Comparison of ENCODE assay signal across 24 cellular contexts in genomic region chr17:61135782-61136181, GRCh38.
A peak's percentile ranks its signal among the peaks of the same experiment; 100 is the strongest.
DNase-seq lines count a peak whose midpoint lies in the region; ATAC-seq, FAIRE-seq and TF ChIP-seq lines count a peak whose summit lies in the region.
"Had no signal": no experiment of that assay in that cellular context is flagged by ENCODE, and none has a peak within 500 bp of the region (broad histone marks: within the 10 kb centered on the region; RNA-seq: fewer than 3 reads in every experiment).

No MANE protein-coding gene starts in this region.

- H3K4me1 Mint-ChIP-seq in T-helper 17 cell, result peaks cover 16% of the 10 kb centered on the region

- H3K4me3 ChIP-seq in right cardiac atrium (ENCODE audit: low read length) (peak overlapping the region; percentile 12), gastroesophageal sphincter (peak overlapping the region; percentile 15 to 18), neuronal stem cell (ENCODE audit: low read length in 2 of 2) (no peak overlapping the region)
- H3K4me3 ChIP-seq: adrenal gland, GM12878, GM23248, transverse colon had no signal

- no peak for TF ChIP-seq POLR2A in gastroesophageal sphincter (IDR thresholded peaks at IDR 0.05)

- DNase-seq in right cardiac atrium, result peak in 2 of 3 donors; percentile 50 to 59
- DNase-seq in Right ventricle myocardium inferior (ENCODE audit: missing footprints), result no peak
- no peak for DNase-seq in neuronal stem cell (ENCODE audit: low spot score)
- DNase-seq in urothelium cell line (ENCODE audit: low spot score), result no peak
- no peak for DNase-seq in T-helper 17 cell
- DNase-seq: adrenal gland; CD8-positive, alpha-beta memory T cell; foreskin melanocyte; GM23248; KBM-7; MV-4-11; NCI-H187; NCI-H69; occipital lobe; stimulated activated CD4-positive, alpha-beta T cell treated with anti-CD3 and anti-CD28 coated beads, Interleukin-1b, Interleukin-23, amount 100 ng/mL, for 48 hours; stimulated activated naive CD4-positive, alpha-beta T cell treated with Interleukin-2 at 50 U/mL for 16 hours; transverse colon had no signal

- no peak for TF ChIP-seq CTCF in gastroesophageal sphincter (IDR thresholded peaks at IDR 0.05)

- H3K9me3 ChIP-seq in right cardiac atrium (ENCODE audit: control insufficient read depth, low read length) (no peaks in the 10 kb centered on the region), gastroesophageal sphincter (no peaks in the 10 kb centered on the region), neuronal stem cell (replicated peaks in 1 of 2; ENCODE audit: control insufficient read depth in 2 of 2, insufficient read depth in 1 of 2, low read depth in 1 of 2, low read length in 2 of 2) (no peaks in the 10 kb centered on the region), T-helper 17 cell (ENCODE audit: control insufficient read depth, low read length, poor library complexity, severe bottlenecking) (no peaks in the 10 kb centered on the region)
- H3K9me3 ChIP-seq: adrenal gland, transverse colon had no signal

- no peaks in the 10 kb centered on the region for H3K36me3 ChIP-seq in gastroesophageal sphincter
- H3K36me3 ChIP-seq in neuronal stem cell (replicated peaks in 1 of 2; ENCODE audit: control insufficient read depth in 2 of 2, insufficient read depth in 2 of 2, low read length in 2 of 2), result no peaks in the 10 kb centered on the region
- H3K36me3 ChIP-seq: adrenal gland, transverse colon had no signal

- peak; percentile 50 for FAIRE-seq in urothelium cell line (lab: Jason Lieb, UNC)
- FAIRE-seq: bronchial epithelial cell, GM12878, TTC549 had no signal

- no peak overlapping the region for H3K27ac ChIP-seq in right cardiac atrium (ENCODE audit: low read length)
- peak overlapping the region in 2 of 4 donors; percentile 35 to 39 for H3K27ac ChIP-seq in gastroesophageal sphincter
- no peak overlapping the region for H3K27ac ChIP-seq in neuronal stem cell (replicated peaks; ENCODE audit: low read length)
- H3K27ac ChIP-seq: adrenal gland, GM23248 had no signal

- no peak overlapping the region for H3K14ac ChIP-seq in neuronal stem cell (ENCODE audit: low read length)

- no peaks in the 10 kb centered on the region for H3K79me1 ChIP-seq in neuronal stem cell (ENCODE audit: low read depth, low read length)

- intact Hi-C loops in right cardiac atrium (cut with DNase I), result no loop called here
- intact Hi-C loops in Right ventricle myocardium inferior (cut with DNase I), result no loop called here

- H2AFZ ChIP-seq in neuronal stem cell (ENCODE audit: low read length), result no peak overlapping the region
- H2AFZ ChIP-seq: GM23248 had no signal

- no peak overlapping the region for H2BK5ac ChIP-seq in neuronal stem cell (ENCODE audit: low read length)

- H2BK15ac ChIP-seq in neuronal stem cell (ENCODE audit: low read length), result peak overlapping the region; percentile 56

- no peaks in the 10 kb centered on the region for H3K27me3 Mint-ChIP-seq in T-helper 17 cell
- H3K27me3 Mint-ChIP-seq: activated T-helper 17 cell treated with anti-CD3 and anti-CD28 coated beads, Interleukin-2, amount 50 U/mL, for 72 hours; CD8-positive, alpha-beta memory T cell had no signal

- no peak overlapping the region for H2BK12ac ChIP-seq in neuronal stem cell (ENCODE audit: low read length)

- no peaks in the 10 kb centered on the region for H3K4me1 ChIP-seq in right cardiac atrium (ENCODE audit: control insufficient read depth, insufficient read depth, low read length)
- peaks cover 0 to 26% (median 0%) of the 10 kb centered on the region in 3 donors for H3K4me1 ChIP-seq in gastroesophageal sphincter
- H3K4me1 ChIP-seq in neuronal stem cell (ENCODE audit: control insufficient read depth in 2 of 2, insufficient read depth in 1 of 2, low read depth in 1 of 2, low read length in 2 of 2), result no peaks in the 10 kb centered on the region
- H3K4me1 ChIP-seq: adrenal gland had no signal

- no peak overlapping the region for H4K91ac ChIP-seq in neuronal stem cell (ENCODE audit: low read depth, low read length, poor library complexity)

- peaks cover 3% of the 10 kb centered on the region for H3K36me3 Mint-ChIP-seq in T-helper 17 cell (ENCODE audit: low read depth)

- H3K9ac ChIP-seq in neuronal stem cell (ENCODE audit: low read depth, low read length, poor library complexity), result no peak overlapping the region
- H3K9ac ChIP-seq: GM23248 had no signal

- no peak overlapping the region for H3K4me3 Mint-ChIP-seq in T-helper 17 cell
- H3K4me3 Mint-ChIP-seq: activated T-helper 17 cell treated with anti-CD3 and anti-CD28 coated beads, Interleukin-2, amount 50 U/mL, for 72 hours; CD8-positive, alpha-beta memory T cell had no signal

- H4K8ac ChIP-seq in neuronal stem cell (ENCODE audit: low read depth, low read length), result no peak overlapping the region

- H3K23ac ChIP-seq in neuronal stem cell (ENCODE audit: low read depth, low read length, poor library complexity), result peak overlapping the region; percentile 61

- ATAC-seq in right cardiac atrium (no peak), Right ventricle myocardium inferior (no peak), gastroesophageal sphincter (no peak), HG02642 (IDR thresholded peaks at IDR 0.05; ENCODE audit: poor library complexity, unreplicated experiment) (no peak), T-helper 17 cell (no peak), HG03432 (IDR thresholded peaks at IDR 0.05; ENCODE audit: unreplicated experiment) (no peak)
- ATAC-seq: activated T-helper 17 cell treated with anti-CD3 and anti-CD28 coated beads, Interleukin-2, amount 50 U/mL, for 72 hours; GM12878 had no signal

- peak overlapping the region; percentile 68 for H3K18ac ChIP-seq in neuronal stem cell (ENCODE audit: low read length)

- H3K27me3 ChIP-seq in right cardiac atrium (ENCODE audit: control insufficient read depth, insufficient read depth) (no peaks in the 10 kb centered on the region), gastroesophageal sphincter (no peaks in the 10 kb centered on the region), neuronal stem cell (ENCODE audit: control insufficient read depth in 3 of 3, insufficient read depth in 3 of 3, low read depth in 1 of 3, low read length in 3 of 3) (no peaks in the 10 kb centered on the region)
- H3K27me3 ChIP-seq: adrenal gland had no signal

- no peak for TF ChIP-seq EP300 in gastroesophageal sphincter (IDR thresholded peaks at IDR 0.05)

- H3K4ac ChIP-seq in neuronal stem cell (ENCODE audit: low read length), result no peak overlapping the region

- H3K27ac Mint-ChIP-seq in T-helper 17 cell, result no peak overlapping the region
- H3K27ac Mint-ChIP-seq: activated T-helper 17 cell treated with anti-CD3 and anti-CD28 coated beads, Interleukin-2, amount 50 U/mL, for 72 hours; CD8-positive, alpha-beta memory T cell had no signal

- H3K4me2 ChIP-seq in neuronal stem cell (ENCODE audit: insufficient read depth, low read length, poor library complexity, severe bottlenecking), result no peak overlapping the region

- no peak overlapping the region for H2AK5ac ChIP-seq in neuronal stem cell (ENCODE audit: low read depth, low read length)

- WGBS in right cardiac atrium, result 74% methylated on average over 14 of the region's 14 CpGs
- 72 to 74% methylated on average over 14 of the region's 14 CpGs for WGBS in gastroesophageal sphincter (ENCODE audit: low coverage in 1 of 2), 2 donors
- WGBS in neuronal stem cell (ENCODE audit: extremely low coverage in 2 of 2, insufficient read length in 2 of 2, insufficient replicate concordance in 1 of 2), 2 donors, result no CpG with 5 or more reads among the region's 14 CpGs

- H2BK120ac ChIP-seq in neuronal stem cell (ENCODE audit: low read depth, low read length), result no peak overlapping the region

Comparison
In these comparisons a context has a peak if more than half of its experiments do, and no peak if none do; other contexts are left out.
1. DNase-seq: peak in right cardiac atrium (2 of 3); none in Right ventricle myocardium inferior (single experiment), neuronal stem cell (single experiment), urothelium cell line (single experiment) and T-helper 17 cell (0 of 3).
2. H3K4me3 ChIP-seq: peak in right cardiac atrium (single experiment) and gastroesophageal sphincter (2 of 2); none in neuronal stem cell (0 of 2).